In genomic region chr16:86064431-86065250, GRCh38 we compare ENCODE assay signal across 1 cellular context.
TF ChIP-seq lines count a peak whose summit lies in the region.

No MANE protein-coding gene starts in this region.

TF ChIP-seq in HCT116, 20 proteins besides CTCF, POLR2A, EP300 and RAD21 (continued from another document):
- TF ChIP-seq YY1 (IDR thresholded peaks at IDR 0.05; ENCODE audit: extremely low read depth, insufficient replicate concordance, low read depth, low read length) (no peak), SP1 (IDR thresholded peaks at IDR 0.05; ENCODE audit: low read depth) (no peak), TCF7L2 (IDR thresholded peaks at IDR 0.05; ENCODE audit: borderline replicate concordance, extremely low read depth, insufficient read depth, insufficient read length) (no peak), REST (IDR thresholded peaks at IDR 0.05; ENCODE audit: low read depth) (no peak), ZNF274 (IDR thresholded peaks at IDR 0.05; ENCODE audit: low read depth, low read length) (no peak), SIN3A (IDR thresholded peaks at IDR 0.05; ENCODE audit: low read depth) (no peak), EZH2 (IDR thresholded peaks at IDR 0.05) (no peak), ZFX (IDR thresholded peaks at IDR 0.05) (no peak), EZH2phosphoT487 (IDR thresholded peaks at IDR 0.05; ENCODE audit: borderline replicate concordance) (no peak), JUND (IDR thresholded peaks at IDR 0.05) (no peak)
